In the genomic region with DNA sequence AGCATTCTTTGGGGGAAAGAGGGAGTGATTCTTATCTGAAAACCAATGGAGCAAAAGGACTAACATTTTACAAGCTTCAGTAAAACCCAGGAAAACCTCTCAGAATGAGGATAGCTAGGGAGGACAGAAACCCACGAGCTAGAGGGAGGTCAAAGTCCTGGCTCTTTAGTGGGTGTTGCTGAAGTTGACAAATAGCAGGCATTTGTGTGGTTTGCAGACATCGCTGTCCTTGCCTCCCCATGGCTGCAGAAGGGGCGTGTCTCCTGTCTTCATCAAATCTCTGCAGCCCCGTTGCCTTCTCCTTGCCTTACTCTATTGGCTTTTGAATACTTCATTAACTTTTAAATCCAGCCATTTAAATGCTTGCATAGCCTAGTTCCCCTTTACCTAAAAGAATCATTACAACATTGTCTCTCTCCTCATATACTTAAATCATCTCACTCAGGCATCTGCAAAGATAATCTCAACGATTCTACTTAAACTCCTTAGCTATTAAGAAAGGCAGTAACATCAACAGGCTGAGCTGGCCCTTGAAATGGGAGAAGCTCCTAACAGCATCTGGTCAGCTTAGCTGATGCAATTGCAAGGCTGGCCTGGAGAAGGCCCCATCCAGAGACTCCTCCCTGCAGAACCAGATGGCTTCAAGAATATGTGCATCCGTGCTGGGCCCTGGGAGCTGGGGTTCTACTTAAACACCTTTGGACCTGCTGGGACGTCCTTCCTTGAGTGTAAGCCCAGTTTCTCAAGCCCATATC, we compare ENCODE assay signal across 13 cellular contexts.
DNase-seq lines count a peak whose midpoint lies in the region; TF ChIP-seq lines count a peak whose summit lies in the region.
"Had no signal": no experiment of that assay in that cellular context is flagged by ENCODE, and none has a peak within 500 bp of the region (broad histone marks: within the 10 kb centered on the region; RNA-seq: fewer than 3 reads in every experiment).

No MANE protein-coding gene starts in this region.

- no peaks in the 10 kb centered on the region for H3K36me3 ChIP-seq in transverse colon

- WGBS in transverse colon (ENCODE audit: low coverage in 1 of 2), 2 donors: 21 to 23% methylated on average over 2 to 7 of the region's 7 CpGs

- no peak for TF ChIP-seq POLR2A in transverse colon (IDR thresholded peaks at IDR 0.05)

- H3K9me3 ChIP-seq in transverse colon: no peaks in the 10 kb centered on the region

- DNase-seq in NCI-H510A (lab: John Stamatoyannopoulos, UW) (peak; percentile 1), NCI-H510A treated with DMSO at 0.1 percent for 48 hours (lab: John Stamatoyannopoulos, UW) (no peak), NCI-H82 (lab: John Stamatoyannopoulos, UW) (peak; percentile 97), fibroblast of pulmonary artery (ENCODE audit: low read depth) (peak; percentile 17), transverse colon (peak; percentile 45), Ammon's horn (ENCODE audit: low spot score) (no peak), HuH-7.5 (ENCODE audit: low spot score) (no peak), ACHN (no peak)
- DNase-seq: central memory CD4-positive, alpha-beta T cell; hypothalamus had no signal

- intact Hi-C loops in transverse colon (cut with DNase I; ENCODE audit: low total_unique reads): no loop called here

- H3K4me1 ChIP-seq in transverse colon: peaks cover 0 to 17% (median 3%) of the 10 kb centered on the region in 4 donors

- in situ Hi-C loops in transverse colon (cut with MboI; ENCODE audit: low pct_ligation_motif_present in 1 of 4, low pct_unique_long_range_greater_than_20kb in 1 of 4, low sequenced_read_pairs in 3 of 4): no loop called here
- in situ Hi-C loops in ACHN (cut with HindIII; ENCODE audit: low pct_ligation_motif_present, low pct_unique_long_range_greater_than_20kb, low sequenced_read_pairs): no loop called here

- TF ChIP-seq CTCF in fibroblast of pulmonary artery (IDR thresholded peaks at IDR 0.05; ENCODE audit: low read length, missing control alignments) (no peak), transverse colon (IDR thresholded peaks at IDR 0.05) (no peak)

- H3K27ac ChIP-seq in transverse colon: no peak overlapping the region
- H3K27ac ChIP-seq: KMS-11 had no signal

- no peak for TF ChIP-seq EP300 in transverse colon (IDR thresholded peaks at IDR 0.05; ENCODE audit: low read depth)

- H3K4me3 ChIP-seq in fibroblast of pulmonary artery (replicated peaks; ENCODE audit: low read depth, low read length) (no peak overlapping the region), transverse colon (no peak overlapping the region)
- H3K4me3 ChIP-seq: GM12878, lung had no signal

- no peaks in the 10 kb centered on the region for H3K27me3 ChIP-seq in transverse colon

Comparison
In these comparisons a context has a peak if more than half of its experiments do, and no peak if none do; other contexts are left out.
1. DNase-seq: peak in NCI-H510A (single experiment), NCI-H82 (single experiment), fibroblast of pulmonary artery (single experiment) and transverse colon (single experiment); none in NCI-H510A treated with DMSO at 0.1 percent for 48 hours (single experiment), Ammon's horn (single experiment), HuH-7.5 (single experiment) and ACHN (single experiment).